24 cellular contexts compared by ENCODE assay signal in genomic region chr3:128577711-128578110, GRCh38.
"Had no signal": no experiment of that assay in that cellular context is flagged by ENCODE, and none has a peak within 500 bp of the region (broad histone marks: within the 10 kb centered on the region; RNA-seq: fewer than 3 reads in every experiment).

No MANE protein-coding gene starts in this region.

- H3K27ac Mint-ChIP-seq: activated CD4-positive, alpha-beta T cell treated with anti-CD3 and anti-CD28 coated beads, Interleukin-2, amount 10 ng/mL, durations not matched to agents 24 days and 14 days; activated CD8-positive, alpha-beta T cell treated with anti-CD3 and anti-CD28 coated beads for 36 hours; activated naive CD4-positive, alpha-beta T cell treated with anti-CD3 and anti-CD28 coated beads, Interleukin-2, amount 50 U/mL, for 24 hours; activated T-helper 1 cell treated with anti-CD3 and anti-CD28 coated beads, Interleukin-12 subunit alpha, Interleukin-12 subunit beta, Interleukin-2, Interleukin-4 antibody, amounts not matched to agents 30 ng/mL and 10 ng/mL and 1 ng/mL, durations not matched to agents 14 hours and 24 hours and 36 hours; immature natural killer cell; natural killer cell; stimulated activated naive B cell treated with anti-CD40 and anti-IgM and Interleukin-4, amounts not matched to agents 10 μg/mL and 1 μg/mL and 100 μg/mL, for 72 hours had no signal

- H3K27ac ChIP-seq: sigmoid colon, transverse colon had no signal

- H3K4me3 Mint-ChIP-seq: activated CD4-positive, alpha-beta T cell treated with anti-CD3 and anti-CD28 coated beads, Interleukin-2, amount 10 ng/mL, durations not matched to agents 24 days and 14 days; activated CD8-positive, alpha-beta T cell treated with anti-CD3 and anti-CD28 coated beads for 36 hours; activated naive CD4-positive, alpha-beta T cell treated with anti-CD3 and anti-CD28 coated beads, Interleukin-2, amount 50 U/mL, for 24 hours; activated T-helper 1 cell treated with anti-CD3 and anti-CD28 coated beads, Interleukin-12 subunit alpha, Interleukin-12 subunit beta, Interleukin-2, Interleukin-4 antibody, amounts not matched to agents 30 ng/mL and 10 ng/mL and 1 ng/mL, durations not matched to agents 14 hours and 24 hours and 36 hours; brain; immature natural killer cell; natural killer cell; stimulated activated naive B cell treated with anti-CD40 and anti-IgM and Interleukin-4, amounts not matched to agents 10 μg/mL and 1 μg/mL and 100 μg/mL, for 72 hours had no signal

- H3K9me3 ChIP-seq: transverse colon had no signal

- ATAC-seq: activated CD4-positive, CD25-positive, alpha-beta regulatory T cell treated with anti-CD3 and anti-CD28 coated beads, Interleukin-2, amount 50 U/mL, for 24 hours; activated CD8-positive, alpha-beta T cell treated with anti-CD3 and anti-CD28 coated beads for 36 hours; esophagus mucosa; left ventricle myocardium superior; natural killer cell; stimulated activated naive B cell treated with anti-CD40 and anti-IgM and Interleukin-4, amounts not matched to agents 10 μg/mL and 1 μg/mL and 100 μg/mL, for 72 hours had no signal

- H3K4me2 ChIP-seq: smooth muscle cell had no signal

- H3K36me3 ChIP-seq: sigmoid colon, transverse colon had no signal

- H3K4me3 ChIP-seq: sigmoid colon, smooth muscle cell, transverse colon had no signal

- H3K36me3 Mint-ChIP-seq: activated naive CD4-positive, alpha-beta T cell treated with anti-CD3 and anti-CD28 coated beads, Interleukin-2, amount 50 U/mL, for 24 hours; brain; immature natural killer cell; natural killer cell; stimulated activated naive B cell treated with anti-CD40 and anti-IgM and Interleukin-4, amounts not matched to agents 10 μg/mL and 1 μg/mL and 100 μg/mL, for 72 hours had no signal

- DNase-seq: activated CD4-positive, alpha-beta T cell treated with anti-CD3 and anti-CD28 coated beads, Interleukin-2, amount 10 ng/mL, durations not matched to agents 24 days and 14 days; activated CD8-positive, alpha-beta T cell treated with anti-CD3 and anti-CD28 coated beads for 36 hours; activated gamma-delta T cell treated with Interleukin-2 at 50 U/mL for 16 hours; anterior cingulate cortex; dermis blood vessel endothelial cell; effector memory CD4-positive, alpha-beta T cell; foreskin melanocyte; immature natural killer cell; kidney glomerular epithelial cell; left ventricle myocardium superior; mammary epithelial cell; midbrain; natural killer cell; occipital lobe; sigmoid colon; stimulated activated CD4-positive, alpha-beta T cell treated with anti-CD3 and anti-CD28 coated beads, Interleukin-15, amount 100 ng/mL, for 24 hours; stimulated activated naive B cell treated with anti-CD40 and anti-IgM and Interleukin-4, amounts not matched to agents 10 μg/mL and 1 μg/mL and 100 μg/mL, for 72 hours; transverse colon had no signal

- H3K4me1 ChIP-seq: sigmoid colon had no signal

- H3K9me3 Mint-ChIP-seq: activated CD4-positive, alpha-beta T cell treated with anti-CD3 and anti-CD28 coated beads, Interleukin-2, amount 10 ng/mL, durations not matched to agents 24 days and 14 days; activated naive CD4-positive, alpha-beta T cell treated with anti-CD3 and anti-CD28 coated beads, Interleukin-2, amount 50 U/mL, for 24 hours; activated T-helper 1 cell treated with anti-CD3 and anti-CD28 coated beads, Interleukin-12 subunit alpha, Interleukin-12 subunit beta, Interleukin-2, Interleukin-4 antibody, amounts not matched to agents 30 ng/mL and 10 ng/mL and 1 ng/mL, durations not matched to agents 14 hours and 24 hours and 36 hours; immature natural killer cell; natural killer cell; stimulated activated naive B cell treated with anti-CD40 and anti-IgM and Interleukin-4, amounts not matched to agents 10 μg/mL and 1 μg/mL and 100 μg/mL, for 72 hours had no signal
